In the genomic region with DNA sequence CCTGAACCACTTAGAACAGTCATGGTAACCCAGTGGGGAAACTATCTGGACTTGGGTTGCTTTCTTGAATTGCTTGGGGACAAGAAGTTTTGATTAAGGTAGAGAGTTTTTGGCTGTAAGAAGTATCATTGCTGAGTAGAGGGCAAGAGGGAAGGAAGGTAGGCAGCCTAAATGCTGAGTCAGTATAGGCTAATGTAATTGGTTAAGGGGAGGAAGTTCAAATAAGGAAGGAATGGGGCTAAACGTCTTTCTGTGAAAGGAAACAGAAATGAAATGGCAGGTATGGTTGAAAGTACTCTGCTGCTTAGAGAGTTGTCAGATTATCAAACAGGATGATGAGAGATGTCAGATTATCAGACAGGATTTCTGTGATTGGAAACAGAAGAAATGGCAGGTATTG, we compare ENCODE assay signal across 1 cellular context.
TF ChIP-seq lines count a peak whose summit lies in the region.

No MANE protein-coding gene starts in this region.

TF ChIP-seq in K562, 482 proteins besides CTCF, POLR2A, EP300 and RAD21 (continued from another document):
- TF ChIP-seq RREB1 (CRISPR knock-in tag; IDR thresholded peaks at IDR 0.05) (no peak), KDM1A (IDR thresholded peaks at IDR 0.05) (no peak), XRCC4 (IDR thresholded peaks at IDR 0.05; ENCODE audit: extremely low read depth, insufficient read depth, insufficient read length) (no peak), MAFF (IDR thresholded peaks at IDR 0.05; ENCODE audit: low read length) (peak; percentile 67; the same call in 1 of the 2 replicates), NFE2 (IDR thresholded peaks at IDR 0.05; ENCODE audit: low read depth) (peak; percentile 53), CGGBP1 (CRISPR knock-in tag; IDR thresholded peaks at IDR 0.05) (no peak), MAFG (tag; conservative IDR thresholded peaks at IDR 0.05) (peak; percentile 88), XRCC5 (IDR thresholded peaks at IDR 0.05; ENCODE audit: low read depth, low read length) (no peak)
- TF ChIP-seq, protein P1, sequence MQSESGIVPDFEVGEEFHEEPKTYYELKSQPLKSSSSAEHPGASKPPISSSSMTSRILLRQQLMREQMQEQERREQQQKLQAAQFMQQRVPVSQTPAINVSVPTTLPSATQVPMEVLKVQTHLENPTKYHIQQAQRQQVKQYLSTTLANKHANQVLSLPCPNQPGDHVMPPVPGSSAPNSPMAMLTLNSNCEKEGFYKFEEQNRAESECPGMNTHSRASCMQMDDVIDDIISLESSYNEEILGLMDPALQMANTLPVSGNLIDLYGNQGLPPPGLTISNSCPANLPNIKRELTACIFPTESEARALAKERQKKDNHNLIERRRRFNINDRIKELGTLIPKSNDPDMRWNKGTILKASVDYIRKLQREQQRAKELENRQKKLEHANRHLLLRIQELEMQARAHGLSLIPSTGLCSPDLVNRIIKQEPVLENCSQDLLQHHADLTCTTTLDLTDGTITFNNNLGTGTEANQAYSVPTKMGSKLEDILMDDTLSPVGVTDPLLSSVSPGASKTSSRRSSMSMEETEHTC (IDR thresholded peaks at IDR 0.05) = no peak
- TF ChIP-seq, protein P2, sequence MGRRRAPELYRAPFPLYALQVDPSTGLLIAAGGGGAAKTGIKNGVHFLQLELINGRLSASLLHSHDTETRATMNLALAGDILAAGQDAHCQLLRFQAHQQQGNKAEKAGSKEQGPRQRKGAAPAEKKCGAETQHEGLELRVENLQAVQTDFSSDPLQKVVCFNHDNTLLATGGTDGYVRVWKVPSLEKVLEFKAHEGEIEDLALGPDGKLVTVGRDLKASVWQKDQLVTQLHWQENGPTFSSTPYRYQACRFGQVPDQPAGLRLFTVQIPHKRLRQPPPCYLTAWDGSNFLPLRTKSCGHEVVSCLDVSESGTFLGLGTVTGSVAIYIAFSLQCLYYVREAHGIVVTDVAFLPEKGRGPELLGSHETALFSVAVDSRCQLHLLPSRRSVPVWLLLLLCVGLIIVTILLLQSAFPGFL (CRISPR knock-in tag; IDR thresholded peaks at IDR 0.05) = no peak
